In the genomic region with DNA sequence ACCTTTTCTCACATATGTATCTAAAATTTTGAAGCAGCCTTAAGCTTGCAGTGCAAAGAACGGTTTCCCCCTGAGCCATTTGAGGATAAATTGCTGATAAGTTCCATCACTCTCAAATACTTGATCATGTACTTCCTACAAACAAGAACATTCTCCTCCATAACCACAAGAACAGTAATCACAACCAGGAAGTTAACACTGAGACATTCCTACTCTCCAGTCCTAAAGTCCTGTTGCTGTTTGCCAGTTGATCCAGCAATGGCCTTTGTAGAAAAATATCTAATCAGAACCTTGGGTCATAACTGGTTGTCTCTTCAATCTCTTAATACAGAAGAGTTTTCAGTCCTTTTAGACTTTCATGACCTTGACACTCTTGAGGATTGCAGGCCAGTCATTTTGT, we compare ENCODE assay signal across 1 cellular context.
TF ChIP-seq lines count a peak whose summit lies in the region.

No MANE protein-coding gene starts in this region.

TF ChIP-seq in IMR-90, 13 proteins besides CTCF, POLR2A, EP300 and RAD21:
- TF ChIP-seq RFX5 (IDR thresholded peaks at IDR 0.05; ENCODE audit: low read depth, low read length) (no peak), MXI1 (IDR thresholded peaks at IDR 0.05; ENCODE audit: borderline replicate concordance, low read depth, low read length) (no peak), BHLHE40 (IDR thresholded peaks at IDR 0.05; ENCODE audit: low read depth, low read length) (no peak), MAFK (IDR thresholded peaks at IDR 0.05; ENCODE audit: low read depth, low read length) (no peak), FOS (IDR thresholded peaks at IDR 0.05; ENCODE audit: low read depth, low read length) (no peak), MAZ (IDR thresholded peaks at IDR 0.05; ENCODE audit: borderline replicate concordance, low read depth, low read length) (no peak), SMC3 (IDR thresholded peaks at IDR 0.05; ENCODE audit: low read depth, low read length) (no peak), RCOR1 (IDR thresholded peaks at IDR 0.05; ENCODE audit: insufficient replicate concordance, low read length) (no peak), CHD1 (IDR thresholded peaks at IDR 0.05; ENCODE audit: low read depth, low read length) (no peak)
- TF ChIP-seq, protein P1, sequence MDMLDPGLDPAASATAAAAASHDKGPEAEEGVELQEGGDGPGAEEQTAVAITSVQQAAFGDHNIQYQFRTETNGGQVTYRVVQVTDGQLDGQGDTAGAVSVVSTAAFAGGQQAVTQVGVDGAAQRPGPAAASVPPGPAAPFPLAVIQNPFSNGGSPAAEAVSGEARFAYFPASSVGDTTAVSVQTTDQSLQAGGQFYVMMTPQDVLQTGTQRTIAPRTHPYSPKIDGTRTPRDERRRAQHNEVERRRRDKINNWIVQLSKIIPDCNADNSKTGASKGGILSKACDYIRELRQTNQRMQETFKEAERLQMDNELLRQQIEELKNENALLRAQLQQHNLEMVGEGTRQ (IDR thresholded peaks at IDR 0.05; ENCODE audit: low read depth, low read length): no peak
- TF ChIP-seq, protein P2, sequence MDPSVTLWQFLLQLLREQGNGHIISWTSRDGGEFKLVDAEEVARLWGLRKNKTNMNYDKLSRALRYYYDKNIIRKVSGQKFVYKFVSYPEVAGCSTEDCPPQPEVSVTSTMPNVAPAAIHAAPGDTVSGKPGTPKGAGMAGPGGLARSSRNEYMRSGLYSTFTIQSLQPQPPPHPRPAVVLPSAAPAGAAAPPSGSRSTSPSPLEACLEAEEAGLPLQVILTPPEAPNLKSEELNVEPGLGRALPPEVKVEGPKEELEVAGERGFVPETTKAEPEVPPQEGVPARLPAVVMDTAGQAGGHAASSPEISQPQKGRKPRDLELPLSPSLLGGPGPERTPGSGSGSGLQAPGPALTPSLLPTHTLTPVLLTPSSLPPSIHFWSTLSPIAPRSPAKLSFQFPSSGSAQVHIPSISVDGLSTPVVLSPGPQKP (IDR thresholded peaks at IDR 0.05; ENCODE audit: borderline replicate concordance, low read depth, low read length): no peak
